In the genomic region with DNA sequence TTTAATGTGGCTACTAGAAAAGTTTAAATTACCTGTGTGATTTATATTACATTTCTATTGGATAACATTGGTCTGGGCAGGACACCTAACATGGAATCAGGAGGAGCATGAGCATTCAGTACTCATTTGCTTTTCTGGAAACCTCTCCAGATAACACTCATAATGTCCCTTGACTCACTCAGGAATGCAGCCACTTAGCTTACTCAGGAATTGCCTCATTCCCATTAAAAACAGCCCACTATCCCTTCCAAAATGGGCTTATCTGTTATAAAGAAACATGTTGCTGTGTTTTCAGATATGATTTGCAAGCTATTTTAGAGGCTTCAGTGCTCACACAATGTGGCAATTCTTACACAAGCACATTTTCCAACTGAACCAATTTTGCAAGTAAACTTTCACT, we compare ENCODE assay signal across 10 cellular contexts. TPM values are rescaled to one million over a fixed set of nuclear protein-coding genes. Genes with fewer than 3 reads are reported as not detected.
A peak's percentile ranks its signal among the peaks of the same experiment; 100 is the strongest.
DNase-seq lines count a peak whose midpoint lies in the region; ATAC-seq and TF ChIP-seq lines count a peak whose summit lies in the region.
"Had no signal": no experiment of that assay in that cellular context is flagged by ENCODE, and none has a peak within 500 bp of the region (broad histone marks: within the 10 kb centered on the region; RNA-seq: fewer than 3 reads in every experiment).

No MANE protein-coding gene starts in this region.

- H3K79me2 ChIP-seq in GM23338 (replicated peaks; ENCODE audit: insufficient read depth): no peaks in the 10 kb centered on the region

- H3K27me3 ChIP-seq in GM23338 (ENCODE audit: insufficient read depth) (no peaks in the 10 kb centered on the region), heart right ventricle (no peaks in the 10 kb centered on the region)

- no peak overlapping the region for H3K4me2 ChIP-seq in GM23338

- H3K36me3 Mint-ChIP-seq in GM23338 (ENCODE audit: low read depth): peaks cover 6% of the 10 kb centered on the region; the same call in 2 of the 3 replicates

- no peaks in the 10 kb centered on the region for H4K20me1 ChIP-seq in GM23338 (replicated peaks; ENCODE audit: insufficient read depth)

- no peaks in the 10 kb centered on the region; the same call in 2 of the 3 replicates for H3K9me3 Mint-ChIP-seq in GM23338

- no peak for ATAC-seq in GM23338
- peak; percentile 71 to 95 (median 89) for ATAC-seq in heart right ventricle
- ATAC-seq in HG03025 (IDR thresholded peaks at IDR 0.05; ENCODE audit: low FRiP score, unreplicated experiment): no peak

- peaks cover 2% of the 10 kb centered on the region for H3K27me3 Mint-ChIP-seq in GM23338 (ENCODE audit: insufficient read depth, low read depth, poor library complexity)

- peaks cover 8% of the 10 kb centered on the region; the same call in 1 of the 2 replicates for H3K4me1 ChIP-seq in GM23338 (ENCODE audit: insufficient read depth)
- H3K4me1 ChIP-seq in heart right ventricle: peaks cover 10 to 68% (median 53%) of the 10 kb centered on the region in 9 donors

- H3F3A ChIP-seq in GM23338 (replicated peaks; ENCODE audit: low read depth): no peaks in the 10 kb centered on the region

- intact Hi-C loops in heart right ventricle (cut with DNase I): loop anchor here in 1 of 10 donors (2.0 kb wide), 1 partner anchor 14 kb away; no protein-coding TSS in a partner anchor

- no peak for TF ChIP-seq CTCF in GM23338 (conservative IDR thresholded peaks at IDR 0.05; ENCODE audit: low read depth in 2 of 2)
- no peak for TF ChIP-seq CTCF in heart right ventricle (IDR thresholded peaks at IDR 0.05)

- no peaks in the 10 kb centered on the region for H3K9me2 ChIP-seq in GM23338 (ENCODE audit: insufficient read depth)

- no peak overlapping the region for H3K4me3 Mint-ChIP-seq in GM23338

- H3K4me3 ChIP-seq in GM23338: no peak overlapping the region
- H3K4me3 ChIP-seq in heart right ventricle: no peak overlapping the region
- no peak overlapping the region for H3K4me3 ChIP-seq in skeletal muscle cell (ENCODE audit: low read depth, low read length)

- no peaks in the 10 kb centered on the region for H3K36me3 ChIP-seq in GM23338 (ENCODE audit: insufficient read depth)
- peaks cover 0 to 3% (median 0%) of the 10 kb centered on the region in 9 donors for H3K36me3 ChIP-seq in heart right ventricle

- peaks cover 12% of the 10 kb centered on the region; the same call in 2 of the 3 replicates for H3K4me1 Mint-ChIP-seq in GM23338

- H3K27ac ChIP-seq in GM23338 (ENCODE audit: low read depth) (no peak overlapping the region), heart right ventricle (peak overlapping the region; percentile 9 to 87 (median 74))

- peak; percentile 17 for DNase-seq in GM23338 (ENCODE audit: low spot score)
- peak; percentile 34 to 74 for DNase-seq in SW 1271 (lab: John Stamatoyannopoulos, UW)
- DNase-seq in heart right ventricle: peak in 1 of 2 donors; percentile 40
- DNase-seq in skeletal muscle cell (ENCODE audit: low read depth): peak; percentile 85
- no peak for DNase-seq in mesenteric fat pad (ENCODE audit: low spot score)
- no peak for DNase-seq in NCI-H82 (lab: John Stamatoyannopoulos, UW)
- DNase-seq in activated CD4-positive, alpha-beta T cell treated with anti-CD3 and anti-CD28 coated beads for 4 hours: no peak
- DNase-seq: amygdala, nucleus accumbens had no signal

- H2AFZ ChIP-seq in GM23338: no peak overlapping the region

- H3K27ac Mint-ChIP-seq in GM23338: no peak overlapping the region; the same call in none of the 2 replicates

- no peaks in the 10 kb centered on the region for H3K9me3 ChIP-seq in heart right ventricle

TF ChIP-seq in GM23338, 12 proteins besides CTCF, POLR2A, EP300 and RAD21:
- TF ChIP-seq POLR2AphosphoS5 (IDR thresholded peaks at IDR 0.05; ENCODE audit: low read depth) (no peak), EZH2phosphoT487 (IDR thresholded peaks at IDR 0.05; ENCODE audit: unreplicated experiment) (no peak)
- TF ChIP-seq, protein P1, sequence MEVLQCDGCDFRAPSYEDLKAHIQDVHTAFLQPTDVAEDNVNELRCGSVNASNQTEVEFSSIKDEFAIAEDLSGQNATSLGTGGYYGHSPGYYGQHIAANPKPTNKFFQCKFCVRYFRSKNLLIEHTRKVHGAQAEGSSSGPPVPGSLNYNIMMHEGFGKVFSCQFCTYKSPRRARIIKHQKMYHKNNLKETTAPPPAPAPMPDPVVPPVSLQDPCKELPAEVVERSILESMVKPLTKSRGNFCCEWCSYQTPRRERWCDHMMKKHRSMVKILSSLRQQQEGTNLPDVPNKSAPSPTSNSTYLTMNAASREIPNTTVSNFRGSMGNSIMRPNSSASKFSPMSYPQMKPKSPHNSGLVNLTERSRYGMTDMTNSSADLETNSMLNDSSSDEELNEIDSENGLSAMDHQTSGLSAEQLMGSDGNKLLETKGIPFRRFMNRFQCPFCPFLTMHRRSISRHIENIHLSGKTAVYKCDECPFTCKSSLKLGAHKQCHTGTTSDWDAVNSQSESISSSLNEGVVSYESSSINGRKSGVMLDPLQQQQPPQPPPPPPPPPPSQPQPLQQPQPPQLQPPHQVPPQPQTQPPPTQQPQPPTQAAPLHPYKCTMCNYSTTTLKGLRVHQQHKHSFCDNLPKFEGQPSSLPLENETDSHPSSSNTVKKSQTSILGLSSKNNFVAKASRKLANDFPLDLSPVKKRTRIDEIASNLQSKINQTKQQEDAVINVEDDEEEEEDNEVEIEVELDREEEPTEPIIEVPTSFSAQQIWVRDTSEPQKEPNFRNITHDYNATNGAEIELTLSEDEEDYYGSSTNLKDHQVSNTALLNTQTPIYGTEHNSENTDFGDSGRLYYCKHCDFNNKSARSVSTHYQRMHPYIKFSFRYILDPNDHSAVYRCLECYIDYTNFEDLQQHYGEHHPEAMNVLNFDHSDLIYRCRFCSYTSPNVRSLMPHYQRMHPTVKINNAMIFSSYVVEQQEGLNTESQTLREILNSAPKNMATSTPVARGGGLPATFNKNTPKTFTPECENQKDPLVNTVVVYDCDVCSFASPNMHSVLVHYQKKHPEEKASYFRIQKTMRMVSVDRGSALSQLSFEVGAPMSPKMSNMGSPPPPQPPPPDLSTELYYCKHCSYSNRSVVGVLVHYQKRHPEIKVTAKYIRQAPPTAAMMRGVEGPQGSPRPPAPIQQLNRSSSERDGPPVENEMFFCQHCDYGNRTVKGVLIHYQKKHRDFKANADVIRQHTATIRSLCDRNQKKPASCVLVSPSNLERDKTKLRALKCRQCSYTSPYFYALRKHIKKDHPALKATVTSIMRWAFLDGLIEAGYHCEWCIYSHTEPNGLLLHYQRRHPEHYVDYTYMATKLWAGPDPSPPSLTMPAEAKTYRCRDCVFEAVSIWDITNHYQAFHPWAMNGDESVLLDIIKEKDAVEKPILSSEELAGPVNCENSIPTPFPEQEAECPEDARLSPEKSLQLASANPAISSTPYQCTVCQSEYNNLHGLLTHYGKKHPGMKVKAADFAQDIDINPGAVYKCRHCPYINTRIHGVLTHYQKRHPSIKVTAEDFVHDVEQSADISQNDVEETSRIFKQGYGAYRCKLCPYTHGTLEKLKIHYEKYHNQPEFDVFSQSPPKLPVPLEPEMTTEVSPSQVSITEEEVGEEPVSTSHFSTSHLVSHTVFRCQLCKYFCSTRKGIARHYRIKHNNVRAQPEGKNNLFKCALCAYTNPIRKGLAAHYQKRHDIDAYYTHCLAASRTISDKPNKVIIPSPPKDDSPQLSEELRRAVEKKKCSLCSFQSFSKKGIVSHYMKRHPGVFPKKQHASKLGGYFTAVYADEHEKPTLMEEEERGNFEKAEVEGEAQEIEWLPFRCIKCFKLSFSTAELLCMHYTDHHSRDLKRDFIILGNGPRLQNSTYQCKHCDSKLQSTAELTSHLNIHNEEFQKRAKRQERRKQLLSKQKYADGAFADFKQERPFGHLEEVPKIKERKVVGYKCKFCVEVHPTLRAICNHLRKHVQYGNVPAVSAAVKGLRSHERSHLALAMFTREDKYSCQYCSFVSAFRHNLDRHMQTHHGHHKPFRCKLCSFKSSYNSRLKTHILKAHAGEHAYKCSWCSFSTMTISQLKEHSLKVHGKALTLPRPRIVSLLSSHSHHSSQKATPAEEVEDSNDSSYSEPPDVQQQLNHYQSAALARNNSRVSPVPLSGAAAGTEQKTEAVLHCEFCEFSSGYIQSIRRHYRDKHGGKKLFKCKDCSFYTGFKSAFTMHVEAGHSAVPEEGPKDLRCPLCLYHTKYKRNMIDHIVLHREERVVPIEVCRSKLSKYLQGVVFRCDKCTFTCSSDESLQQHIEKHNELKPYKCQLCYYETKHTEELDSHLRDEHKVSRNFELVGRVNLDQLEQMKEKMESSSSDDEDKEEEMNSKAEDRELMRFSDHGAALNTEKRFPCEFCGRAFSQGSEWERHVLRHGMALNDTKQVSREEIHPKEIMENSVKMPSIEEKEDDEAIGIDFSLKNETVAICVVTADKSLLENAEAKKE (CRISPR knock-in tag; IDR thresholded peaks at IDR 0.05): no peak

RNA-seq across cellular contexts. Expression of a gene that starts 17.1 kb away (rescaled TPM):
- 12.2 and 18.7 TPM in 2 replicates for total RNA-seq in GM23338 (2014; rRNA removed; shearing (Covaris generic))
- 4.5 and 6.4 TPM in 2 replicates for polyA plus RNA-seq in GM23338 (2016; fragmentation: Nextera tagmentation; extraction: Ambion mirVana)
- total RNA-seq in heart right ventricle: 100 to 1,000 TPM in 5 of 10 donors, 10 to 100 TPM in 5; 69.9 to 153 (median 98.8) TPM
- 100 to 1,000 TPM in 1 of 2 donors, 10 to 100 TPM in 1; 24.8 to 126 TPM for polyA plus RNA-seq in heart right ventricle
- 152 TPM for total RNA-seq in mesenteric fat pad

Comparison
In these comparisons a context has a peak if more than half of its experiments do, and no peak if none do; other contexts are left out.
1. ATAC-seq: peak in heart right ventricle (8 of 8); none in GM23338 (single experiment) and HG03025 (single experiment).
2. DNase-seq: peak in GM23338 (single experiment), SW 1271 (2 of 2) and skeletal muscle cell (single experiment); none in mesenteric fat pad (single experiment), NCI-H82 (single experiment) and activated CD4-positive, alpha-beta T cell treated with anti-CD3 and anti-CD28 coated beads for 4 hours (0 of 2).